1 cellular context compared by ENCODE assay signal in the genomic region with DNA sequence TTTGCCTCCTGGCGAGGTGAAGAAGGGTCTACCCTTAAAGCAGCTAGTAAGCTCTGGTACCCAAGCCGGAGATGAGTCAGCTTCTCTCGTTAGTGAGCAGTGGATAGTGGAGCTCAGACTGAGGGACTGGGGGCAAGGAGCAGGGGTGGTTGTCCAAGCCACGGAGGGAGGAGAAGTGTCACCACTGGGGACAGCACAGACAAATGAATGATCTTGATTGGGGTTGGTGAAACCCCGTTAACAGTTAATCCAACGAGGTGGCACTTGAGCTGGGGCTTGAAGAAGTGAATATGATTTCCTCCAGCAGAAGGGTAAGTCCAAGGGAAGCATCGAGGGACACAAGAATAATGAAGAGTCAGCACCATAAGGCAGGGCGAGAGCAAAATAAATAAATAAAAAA.
TF ChIP-seq lines count a peak whose summit lies in the region.

No MANE protein-coding gene starts in this region.

TF ChIP-seq in WTC11, 78 proteins besides CTCF, POLR2A, EP300 and RAD21 (continued from another document):
- TF ChIP-seq, protein P1, sequence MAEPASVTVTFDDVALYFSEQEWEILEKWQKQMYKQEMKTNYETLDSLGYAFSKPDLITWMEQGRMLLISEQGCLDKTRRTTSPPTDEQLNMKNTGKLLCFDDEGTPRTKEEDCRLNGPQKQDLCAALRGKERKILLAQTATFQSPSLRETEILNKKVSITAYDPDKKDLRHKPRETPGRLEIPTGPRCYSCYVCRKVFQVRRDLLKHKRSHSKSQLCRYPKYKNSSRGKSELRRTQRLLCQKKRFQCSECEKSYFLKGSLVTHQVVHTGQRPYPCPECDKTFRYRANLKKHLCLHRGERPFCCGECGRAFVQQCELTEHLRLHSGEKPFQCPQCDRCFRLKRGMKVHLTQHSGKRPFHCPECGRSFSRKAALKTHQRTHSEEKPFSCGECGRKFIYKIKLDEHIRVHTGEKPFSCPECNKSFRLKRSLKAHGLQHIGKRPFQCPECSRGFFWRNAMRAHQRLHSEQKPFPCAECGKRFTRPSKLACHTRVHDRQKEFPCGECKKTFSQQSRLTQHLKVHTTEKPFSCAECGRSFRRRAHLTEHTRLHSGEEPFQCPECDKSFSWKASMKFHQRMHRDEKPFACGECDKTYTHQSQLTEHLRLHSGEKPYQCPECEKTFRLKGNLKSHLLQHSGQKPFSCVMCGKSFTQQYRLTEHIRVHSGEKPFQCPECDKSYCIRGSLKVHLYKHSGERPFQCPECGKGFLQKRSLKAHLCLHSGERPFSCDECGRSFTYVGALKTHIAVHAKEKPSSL (CRISPR knock-in tag; conservative IDR thresholded peaks at IDR 0.05): no peak
- TF ChIP-seq GRHL2 (CRISPR knock-in tag; IDR thresholded peaks at IDR 0.05; ENCODE audit: insufficient replicate concordance, severe bottlenecking) (no peak), PRRX2 (CRISPR knock-in tag; IDR thresholded peaks at IDR 0.05) (no peak), KAT7 (CRISPR knock-in tag; IDR thresholded peaks at IDR 0.05; ENCODE audit: borderline replicate concordance) (no peak), JUN (CRISPR knock-in tag; IDR thresholded peaks at IDR 0.05) (no peak), ZNF263 (CRISPR knock-in tag; IDR thresholded peaks at IDR 0.05; ENCODE audit: low read depth) (no peak), IRF1 (CRISPR knock-in tag; IDR thresholded peaks at IDR 0.05) (no peak), NFATC4 (CRISPR knock-in tag; IDR thresholded peaks at IDR 0.05) (no peak), E2F4 (CRISPR knock-in tag; IDR thresholded peaks at IDR 0.05; ENCODE audit: borderline replicate concordance, low read depth) (no peak)
- TF ChIP-seq, protein P2, sequence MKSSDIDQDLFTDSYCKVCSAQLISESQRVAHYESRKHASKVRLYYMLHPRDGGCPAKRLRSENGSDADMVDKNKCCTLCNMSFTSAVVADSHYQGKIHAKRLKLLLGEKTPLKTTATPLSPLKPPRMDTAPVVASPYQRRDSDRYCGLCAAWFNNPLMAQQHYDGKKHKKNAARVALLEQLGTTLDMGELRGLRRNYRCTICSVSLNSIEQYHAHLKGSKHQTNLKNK (CRISPR knock-in tag; IDR thresholded peaks at IDR 0.05): no peak
